ENCODE assay signal across 19 cellular contexts in the genomic region with DNA sequence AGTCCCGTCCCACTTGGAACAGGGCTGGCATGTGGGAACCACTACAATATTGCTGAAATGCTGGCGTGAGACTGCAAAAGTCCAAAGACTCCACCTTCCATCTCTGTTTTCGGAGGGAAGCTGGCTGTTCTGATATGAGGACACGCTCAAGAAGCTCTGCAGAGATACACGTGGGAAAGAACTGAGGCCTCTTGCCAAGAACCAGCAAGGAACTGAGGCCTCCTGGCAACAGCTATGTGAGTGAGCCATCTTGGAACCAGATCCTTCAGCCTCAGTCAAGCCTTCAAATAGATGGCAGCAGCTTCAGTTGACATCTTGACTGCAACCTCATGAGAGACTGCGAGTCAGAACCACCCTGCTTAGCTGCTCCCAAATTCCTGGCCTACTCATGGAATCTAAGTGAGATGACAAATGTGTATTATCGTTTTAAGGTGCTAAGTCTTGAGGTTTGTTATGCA.
"Had no signal": no experiment of that assay in that cellular context is flagged by ENCODE, and none has a peak within 500 bp of the region (broad histone marks: within the 10 kb centered on the region; RNA-seq: fewer than 3 reads in every experiment).

No MANE protein-coding gene starts in this region.

- H3K27ac ChIP-seq: esophagus squamous epithelium, gastrocnemius medialis, left ventricle myocardium inferior, transverse colon, VCaP had no signal

- H3K27me3 ChIP-seq: esophagus squamous epithelium, gastrocnemius medialis, transverse colon had no signal

- H3K9me3 ChIP-seq: esophagus squamous epithelium, gastrocnemius medialis, left ventricle myocardium inferior, mucosa of descending colon, transverse colon had no signal

- FAIRE-seq: colon, endometrium, islet of Langerhans had no signal

- H3K36me3 ChIP-seq: gastrocnemius medialis, transverse colon had no signal

- ATAC-seq: gastrocnemius medialis; mucosa of descending colon; naive thymus-derived CD8-positive, alpha-beta T cell; stimulated activated naive B cell treated with anti-CD40 and anti-IgM and Interleukin-4, amounts not matched to agents 10 μg/mL and 1 μg/mL and 100 μg/mL, for 72 hours had no signal

- H3K4me3 ChIP-seq: esophagus squamous epithelium, gastrocnemius medialis, left ventricle myocardium inferior, mucosa of descending colon, transverse colon had no signal

- H3K9me3 Mint-ChIP-seq: activated T-helper 2 cell treated with anti-CD3 and anti-CD28 coated beads, Interferon-gamma antibody, Interleukin-2, Interleukin-4, amounts not matched to agents 10 μg/mL and 5 μg/mL and 100 μg/mL, durations not matched to agents 14 hours and 24 hours and 36 hours; memory B cell; naive thymus-derived CD8-positive, alpha-beta T cell; stimulated activated naive B cell treated with anti-CD40 and anti-IgM and Interleukin-4, amounts not matched to agents 10 μg/mL and 1 μg/mL and 100 μg/mL, for 72 hours had no signal

- H3K27ac Mint-ChIP-seq: activated T-helper 2 cell treated with anti-CD3 and anti-CD28 coated beads, Interferon-gamma antibody, Interleukin-2, Interleukin-4, amounts not matched to agents 10 μg/mL and 5 μg/mL and 100 μg/mL, durations not matched to agents 14 hours and 24 hours and 36 hours; memory B cell; stimulated activated naive B cell treated with anti-CD40 and anti-IgM and Interleukin-4, amounts not matched to agents 10 μg/mL and 1 μg/mL and 100 μg/mL, for 72 hours had no signal

- H3K4me3 Mint-ChIP-seq: memory B cell; naive thymus-derived CD8-positive, alpha-beta T cell; stimulated activated naive B cell treated with anti-CD40 and anti-IgM and Interleukin-4, amounts not matched to agents 10 μg/mL and 1 μg/mL and 100 μg/mL, for 72 hours had no signal

- DNase-seq: activated CD4-positive, alpha-beta T cell treated with anti-CD3 and anti-CD28 coated beads for 1 hour; activated CD4-positive, alpha-beta T cell treated with anti-CD3 and anti-CD28 coated beads, Interleukin-2, amount 50 U/mL, for 48 hours; activated naive CD4-positive, alpha-beta T cell treated with anti-CD3 and anti-CD28 coated beads, Interleukin-2, amount 50 U/mL, for 16 hours; activated T-cell treated with anti-CD3 and anti-CD28 coated beads, Interleukin-2, amount 50 U/mL, for 1 hour; esophagus squamous epithelium; gastrocnemius medialis; left ventricle myocardium inferior; mucosa of descending colon; naive thymus-derived CD8-positive, alpha-beta T cell; stimulated activated CD4-positive, alpha-beta T cell treated with anti-CD3 and anti-CD28 coated beads, Interleukin-4, amount 100 ng/mL, for 1 hour; stimulated activated naive B cell treated with anti-CD40 and anti-IgM and Interleukin-4, amounts not matched to agents 10 μg/mL and 1 μg/mL and 100 μg/mL, for 72 hours; T-helper 9 cell; transverse colon had no signal

- H3K27me3 Mint-ChIP-seq: memory B cell; naive thymus-derived CD8-positive, alpha-beta T cell; stimulated activated naive B cell treated with anti-CD40 and anti-IgM and Interleukin-4, amounts not matched to agents 10 μg/mL and 1 μg/mL and 100 μg/mL, for 72 hours had no signal
